In genomic region chr9:29514336-29514735, GRCh38 we compare ENCODE assay signal across 14 cellular contexts.
A peak's percentile ranks its signal among the peaks of the same experiment; 100 is the strongest.
DNase-seq lines count a peak whose midpoint lies in the region; ATAC-seq, FAIRE-seq and TF ChIP-seq lines count a peak whose summit lies in the region.
"Had no signal": no experiment of that assay in that cellular context is flagged by ENCODE, and none has a peak within 500 bp of the region (broad histone marks: within the 10 kb centered on the region; RNA-seq: fewer than 3 reads in every experiment).

No MANE protein-coding gene starts in this region.

- H3K79me2 ChIP-seq in keratinocyte (ENCODE audit: control insufficient read depth, insufficient read depth, low read length): no peaks in the 10 kb centered on the region

- FAIRE-seq in keratinocyte (lab: Jason Lieb, UNC): no peak

- H3K36me3 ChIP-seq in keratinocyte (ENCODE audit: control insufficient read depth in 2 of 2, extremely low read depth in 1 of 2, insufficient read depth in 2 of 2, low read length in 2 of 2): no peaks in the 10 kb centered on the region
- H3K36me3 ChIP-seq: ascending aorta, left ventricle myocardium inferior, uterus had no signal

- no peak overlapping the region for H3K27ac ChIP-seq in keratinocyte (ENCODE audit: control insufficient read depth, insufficient read depth, low read length)
- peak overlapping the region; percentile 69 for H3K27ac ChIP-seq in temporal lobe (ENCODE audit: low read depth, low read length)
- H3K27ac ChIP-seq: ascending aorta, left ventricle myocardium inferior, uterus had no signal

- DNase-seq in NCI-H82 (lab: John Stamatoyannopoulos, UW) (peak; percentile 22), NCI-H82 treated with DMSO at 0.1 percent for 48 hours (lab: John Stamatoyannopoulos, UW; ENCODE audit: unreplicated experiment) (no peak), amygdala (lab: John Stamatoyannopoulos, UW) (peak in 41 of 56 donors; percentile 2 to 67 (median 36)), keratinocyte (ENCODE audit: low read depth, low spot score) (no peak)
- DNase-seq in stimulated activated naive CD4-positive, alpha-beta T cell (lab: John Stamatoyannopoulos, UW): no peak
- DNase-seq: activated T-cell treated with anti-CD3 and anti-CD28 coated beads for 4 hours, Karpas-422, left ventricle myocardium inferior, uterus had no signal

- no peaks in the 10 kb centered on the region for H4K20me1 ChIP-seq in keratinocyte (ENCODE audit: control insufficient read depth, extremely low read depth, insufficient read depth, low read length)

- H3K9me3 ChIP-seq in keratinocyte (ENCODE audit: control insufficient read depth, low read depth, low read length): no peaks in the 10 kb centered on the region
- H3K9me3 ChIP-seq: ascending aorta, uterus had no signal

- H3K9ac ChIP-seq in keratinocyte (ENCODE audit: control insufficient read depth, extremely low read depth, insufficient read depth, low read length): no peak overlapping the region

- ATAC-seq in GM18858 (IDR thresholded peaks at IDR 0.05; ENCODE audit: unreplicated experiment): no peak
- ATAC-seq in HG03521 (IDR thresholded peaks at IDR 0.05; ENCODE audit: unreplicated experiment): no peak
- ATAC-seq: right cardiac atrium had no signal

- H2AFZ ChIP-seq in keratinocyte (ENCODE audit: control insufficient read depth, low read length): peak overlapping the region; percentile 43

- dilution Hi-C loops in keratinocyte (cut with MboI; ENCODE audit: extremely low pct_ligation_motif_present, low sequenced_read_pairs): no loop called here

- H3K4me2 ChIP-seq in keratinocyte (ENCODE audit: control insufficient read depth, extremely low read depth, insufficient read depth, low read depth, low read length): no peak overlapping the region

- no peak overlapping the region for H3K4me3 ChIP-seq in keratinocyte (ENCODE audit: control insufficient read depth in 2 of 3, extremely low read depth in 1 of 3, insufficient read depth in 2 of 3, low read depth in 1 of 3, low read length in 3 of 3)
- H3K4me3 ChIP-seq: ascending aorta, left ventricle myocardium inferior, uterus had no signal

- H3K4me1 ChIP-seq in keratinocyte (ENCODE audit: control insufficient read depth, extremely low read depth, insufficient read depth, low read length): no peaks in the 10 kb centered on the region
- H3K4me1 ChIP-seq: ascending aorta, left ventricle myocardium inferior, uterus had no signal

- H3K27me3 ChIP-seq in keratinocyte (ENCODE audit: control insufficient read depth, extremely low read depth, insufficient read depth, low read length): no peaks in the 10 kb centered on the region
- H3K27me3 ChIP-seq: ascending aorta, uterus had no signal

- no peaks in the 10 kb centered on the region for H3K9me1 ChIP-seq in keratinocyte (ENCODE audit: control insufficient read depth, extremely low read depth, insufficient read depth, low read length)

- TF ChIP-seq CTCF in keratinocyte (optimal IDR thresholded peaks at IDR 0.05 in 1 of 3, IDR thresholded peaks at IDR 0.05 in 1 of 3, conservative IDR thresholded peaks at IDR 0.05 in 1 of 3; ENCODE audit: extremely low read depth in 1 of 3, insufficient read depth in 2 of 3, low read length in 3 of 3): no peak

Comparison
In these comparisons a context has a peak if more than half of its experiments do, and no peak if none do; other contexts are left out.
1. DNase-seq: peak in NCI-H82 (single experiment) and amygdala (41 of 56); none in NCI-H82 treated with DMSO at 0.1 percent for 48 hours (single experiment), keratinocyte (single experiment) and stimulated activated naive CD4-positive, alpha-beta T cell (0 of 6).